8 cellular contexts compared by ENCODE assay signal in genomic region chr22:23144926-23145906, GRCh38. TPM values are rescaled to one million over a fixed set of nuclear protein-coding genes. Genes with fewer than 3 reads are reported as not detected.
A peak's percentile ranks its signal among the peaks of the same experiment; 100 is the strongest.
DNase-seq lines count a peak whose midpoint lies in the region; ATAC-seq and TF ChIP-seq lines count a peak whose summit lies in the region.

A gene with protein sequence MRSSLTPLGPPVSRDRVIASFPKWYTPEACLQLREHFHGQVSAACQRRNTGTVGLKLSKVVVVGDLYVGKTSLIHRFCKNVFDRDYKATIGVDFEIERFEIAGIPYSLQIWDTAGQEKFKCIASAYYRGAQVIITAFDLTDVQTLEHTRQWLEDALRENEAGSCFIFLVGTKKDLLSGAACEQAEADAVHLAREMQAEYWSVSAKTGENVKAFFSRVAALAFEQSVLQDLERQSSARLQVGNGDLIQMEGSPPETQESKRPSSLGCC (plus strand): TSS chr22:23145477. CDS start chr22:23146617, 1,140 bp downstream.

- DNase-seq in C1 segment of cervical spinal cord (lab: John Stamatoyannopoulos, UW) (peak; percentile 43 to 99 (median 84)), HFFc6 (peak; percentile 100), NCI-H524 (lab: John Stamatoyannopoulos, UW) (peak; percentile 99), dermis microvascular lymphatic vessel endothelial cell (ENCODE audit: low read depth in 2 of 2) (peak; percentile 95 to 98), left lobe of liver (ENCODE audit: low spot score) (peak; percentile 93)
- peak; percentile 89 for DNase-seq in activated CD4-positive, alpha-beta memory T cell treated with anti-CD3 and anti-CD28 coated beads, Interleukin-2, amount 10 ng/mL, durations not matched to agents 7 days and 5 days
- peak; percentile 56 to 74 (median 74) for DNase-seq in stimulated activated CD4-positive, alpha-beta T cell treated with anti-CD3 and anti-CD28 coated beads, Interleukin-1b, Interleukin-23, amount 100 ng/mL, for 24 hours (ENCODE audit: low read depth in 4 of 4, low spot score in 1 of 4)

- no peak for TF ChIP-seq CTCF in HFFc6 (IDR thresholded peaks at IDR 0.05)

- no peaks in the 10 kb centered on the region for H3K9me3 Mint-ChIP-seq in HFFc6
- H3K9me3 Mint-ChIP-seq in activated CD4-positive, alpha-beta memory T cell treated with anti-CD3 and anti-CD28 coated beads, Interleukin-2, amount 10 ng/mL, durations not matched to agents 7 days and 5 days: no peaks in the 10 kb centered on the region

- CTCF ChIA-PET in activated CD4-positive, alpha-beta memory T cell treated with anti-CD3 and anti-CD28 coated beads, Interleukin-2, amount 10 ng/mL, durations not matched to agents 7 days and 5 days (lab: Charles Lee): interaction anchor here (0.5 to 1.5 kb wide), 8 partner anchors 7 to 534 kb away, joined by 3 to 6 read pairs (median 4); no protein-coding TSS in a partner anchor

- POLR2A ChIA-PET in activated CD4-positive, alpha-beta memory T cell treated with anti-CD3 and anti-CD28 coated beads, Interleukin-2, amount 10 ng/mL, durations not matched to agents 7 days and 5 days (lab: Charles Lee): interaction anchor here (0.7 to 1.8 kb wide), 2 partner anchors 35 to 214 kb away, joined by 3 to 6 read pairs; partner anchors contain the start of gene BCR

- peak; percentile 74 for ATAC-seq in left lobe of liver
- ATAC-seq in HG02759 (IDR thresholded peaks at IDR 0.05; ENCODE audit: unreplicated experiment): no peak

- peak within 1 kb of the TSS; percentile 94 for H3K4me3 Mint-ChIP-seq in HFFc6
- peak within 1 kb of the TSS; percentile 59 for H3K4me3 Mint-ChIP-seq in activated CD4-positive, alpha-beta memory T cell treated with anti-CD3 and anti-CD28 coated beads, Interleukin-2, amount 10 ng/mL, durations not matched to agents 7 days and 5 days

- H3K27me3 Mint-ChIP-seq in HFFc6 (ENCODE audit: insufficient read depth): peaks cover 2% of the 10 kb centered on the region
- peaks cover 7% of the 10 kb centered on the region for H3K27me3 Mint-ChIP-seq in activated CD4-positive, alpha-beta memory T cell treated with anti-CD3 and anti-CD28 coated beads, Interleukin-2, amount 10 ng/mL, durations not matched to agents 7 days and 5 days

- H3K27ac Mint-ChIP-seq in HFFc6: peak within 1 kb of the TSS; percentile 95
- H3K27ac Mint-ChIP-seq in activated CD4-positive, alpha-beta memory T cell treated with anti-CD3 and anti-CD28 coated beads, Interleukin-2, amount 10 ng/mL, durations not matched to agents 7 days and 5 days: peak within 1 kb of the TSS; percentile 31

- no peaks in the 10 kb centered on the region for H3K36me3 Mint-ChIP-seq in HFFc6 (ENCODE audit: low read depth)
- H3K36me3 Mint-ChIP-seq in activated CD4-positive, alpha-beta memory T cell treated with anti-CD3 and anti-CD28 coated beads, Interleukin-2, amount 10 ng/mL, durations not matched to agents 7 days and 5 days (ENCODE audit: low read depth): no peaks in the 10 kb centered on the region

- H3K4me1 Mint-ChIP-seq in HFFc6 (ENCODE audit: low read depth): peaks cover 36% of the 10 kb centered on the region
- peaks cover 46% of the 10 kb centered on the region for H3K4me1 Mint-ChIP-seq in activated CD4-positive, alpha-beta memory T cell treated with anti-CD3 and anti-CD28 coated beads, Interleukin-2, amount 10 ng/mL, durations not matched to agents 7 days and 5 days

RNA-seq across cellular contexts. Expression of the gene that starts here (rescaled TPM):
- 1 to 10 TPM; 5.4 to 7.1 (median 6.3) TPM for total RNA-seq in HFFc6 (2021; fragmentation: NEBNext Ultra II Directional; extraction: Animal tissue kit (Norgen Biotek cat#: 25700))
- under 1 TPM in 1 of 2 experiments, not detected in 1; 0.33 TPM for total RNA-seq in activated CD4-positive, alpha-beta memory T cell treated with anti-CD3 and anti-CD28 coated beads, Interleukin-2, amount 10 ng/mL, durations not matched to agents 7 days and 5 days
- total RNA-seq in dermis microvascular lymphatic vessel endothelial cell (0.51 and 0.77 TPM in 2 replicates), left lobe of liver (0.38 TPM)

Comparison
In these comparisons a context has a peak if more than half of its experiments do, and no peak if none do; other contexts are left out.
1. Peak in DNase-seq in activated CD4-positive, alpha-beta memory T cell treated with anti-CD3 and anti-CD28 coated beads, Interleukin-2, amount 10 ng/mL, durations not matched to agents 7 days and 5 days; RNA of the gene not detected or under 1 TPM.
2. Peak in DNase-seq in dermis microvascular lymphatic vessel endothelial cell; RNA of the gene not detected or under 1 TPM.
3. Peak in DNase-seq and ATAC-seq in left lobe of liver; RNA of the gene not detected or under 1 TPM.